1 cellular context compared by ENCODE assay signal in the genomic region with DNA sequence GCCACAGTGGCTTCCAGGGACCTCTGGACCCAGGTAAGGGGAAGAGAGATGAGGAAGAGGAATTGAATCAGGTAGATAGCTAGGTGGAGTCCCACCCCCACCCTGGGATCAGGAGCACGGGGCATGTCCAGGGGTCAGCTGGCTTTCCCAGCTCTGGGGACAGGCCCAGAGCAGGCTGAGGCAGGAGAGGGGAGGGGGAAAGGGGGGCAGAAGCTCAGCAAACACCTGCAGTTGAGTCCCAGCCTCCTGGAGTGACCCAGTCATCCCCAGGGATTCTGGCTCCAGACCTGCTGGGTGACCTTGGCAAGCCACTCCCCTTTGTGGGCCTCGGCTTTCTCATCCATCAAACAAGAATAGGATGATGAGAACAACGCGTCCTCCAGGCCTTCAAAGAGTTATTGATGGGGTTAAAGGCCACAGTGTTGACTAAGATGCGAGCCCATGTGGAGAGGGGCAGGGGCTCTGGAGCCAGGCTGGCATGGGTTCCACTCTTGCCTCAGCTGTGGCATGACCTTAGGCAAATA.
TF ChIP-seq lines count a peak whose summit lies in the region.

No MANE protein-coding gene starts in this region.

TF ChIP-seq in HepG2, 621 proteins besides CTCF, POLR2A, EP300 and RAD21 (continued from another document and continues in another):
- TF ChIP-seq, protein P1, sequence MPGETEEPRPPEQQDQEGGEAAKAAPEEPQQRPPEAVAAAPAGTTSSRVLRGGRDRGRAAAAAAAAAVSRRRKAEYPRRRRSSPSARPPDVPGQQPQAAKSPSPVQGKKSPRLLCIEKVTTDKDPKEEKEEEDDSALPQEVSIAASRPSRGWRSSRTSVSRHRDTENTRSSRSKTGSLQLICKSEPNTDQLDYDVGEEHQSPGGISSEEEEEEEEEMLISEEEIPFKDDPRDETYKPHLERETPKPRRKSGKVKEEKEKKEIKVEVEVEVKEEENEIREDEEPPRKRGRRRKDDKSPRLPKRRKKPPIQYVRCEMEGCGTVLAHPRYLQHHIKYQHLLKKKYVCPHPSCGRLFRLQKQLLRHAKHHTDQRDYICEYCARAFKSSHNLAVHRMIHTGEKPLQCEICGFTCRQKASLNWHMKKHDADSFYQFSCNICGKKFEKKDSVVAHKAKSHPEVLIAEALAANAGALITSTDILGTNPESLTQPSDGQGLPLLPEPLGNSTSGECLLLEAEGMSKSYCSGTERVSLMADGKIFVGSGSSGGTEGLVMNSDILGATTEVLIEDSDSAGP (CRISPR knock-in tag; IDR thresholded peaks at IDR 0.05; ENCODE audit: borderline replicate concordance): peak; percentile 37; the same call in 1 of the 2 replicates
- TF ChIP-seq PCBP2 (optimal IDR thresholded peaks at IDR 0.05; ENCODE audit: low read depth, low read length, poor library complexity, severe bottlenecking): no peak
- TF ChIP-seq, protein P2, sequence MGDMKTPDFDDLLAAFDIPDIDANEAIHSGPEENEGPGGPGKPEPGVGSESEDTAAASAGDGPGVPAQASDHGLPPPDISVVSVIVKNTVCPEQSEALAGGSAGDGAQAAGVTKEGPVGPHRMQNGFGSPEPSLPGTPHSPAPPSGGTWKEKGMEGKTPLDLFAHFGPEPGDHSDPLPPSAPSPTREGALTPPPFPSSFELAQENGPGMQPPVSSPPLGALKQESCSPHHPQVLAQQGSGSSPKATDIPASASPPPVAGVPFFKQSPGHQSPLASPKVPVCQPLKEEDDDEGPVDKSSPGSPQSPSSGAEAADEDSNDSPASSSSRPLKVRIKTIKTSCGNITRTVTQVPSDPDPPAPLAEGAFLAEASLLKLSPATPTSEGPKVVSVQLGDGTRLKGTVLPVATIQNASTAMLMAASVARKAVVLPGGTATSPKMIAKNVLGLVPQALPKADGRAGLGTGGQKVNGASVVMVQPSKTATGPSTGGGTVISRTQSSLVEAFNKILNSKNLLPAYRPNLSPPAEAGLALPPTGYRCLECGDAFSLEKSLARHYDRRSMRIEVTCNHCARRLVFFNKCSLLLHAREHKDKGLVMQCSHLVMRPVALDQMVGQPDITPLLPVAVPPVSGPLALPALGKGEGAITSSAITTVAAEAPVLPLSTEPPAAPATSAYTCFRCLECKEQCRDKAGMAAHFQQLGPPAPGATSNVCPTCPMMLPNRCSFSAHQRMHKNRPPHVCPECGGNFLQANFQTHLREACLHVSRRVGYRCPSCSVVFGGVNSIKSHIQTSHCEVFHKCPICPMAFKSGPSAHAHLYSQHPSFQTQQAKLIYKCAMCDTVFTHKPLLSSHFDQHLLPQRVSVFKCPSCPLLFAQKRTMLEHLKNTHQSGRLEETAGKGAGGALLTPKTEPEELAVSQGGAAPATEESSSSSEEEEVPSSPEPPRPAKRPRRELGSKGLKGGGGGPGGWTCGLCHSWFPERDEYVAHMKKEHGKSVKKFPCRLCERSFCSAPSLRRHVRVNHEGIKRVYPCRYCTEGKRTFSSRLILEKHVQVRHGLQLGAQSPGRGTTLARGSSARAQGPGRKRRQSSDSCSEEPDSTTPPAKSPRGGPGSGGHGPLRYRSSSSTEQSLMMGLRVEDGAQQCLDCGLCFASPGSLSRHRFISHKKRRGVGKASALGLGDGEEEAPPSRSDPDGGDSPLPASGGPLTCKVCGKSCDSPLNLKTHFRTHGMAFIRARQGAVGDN (CRISPR knock-in tag; IDR thresholded peaks at IDR 0.05): peak; percentile 52
- TF ChIP-seq SP1 (IDR thresholded peaks at IDR 0.05): no peak
- 0 out of 2 replicates have a peak, but pooled peaks have one; percentile 34 for TF ChIP-seq SP1 (CRISPR knock-in tag; IDR thresholded peaks at IDR 0.05)
- no peak; the same call in 1 of the 2 replicates for TF ChIP-seq YEATS2 (CRISPR knock-in tag; IDR thresholded peaks at IDR 0.05; ENCODE audit: borderline replicate concordance)
- no peak for TF ChIP-seq IRX3 (CRISPR knock-in tag; IDR thresholded peaks at IDR 0.05; ENCODE audit: borderline replicate concordance, low read depth)
- TF ChIP-seq HNRNPLL (IDR thresholded peaks at IDR 0.05; ENCODE audit: low read depth, low read length, poor library complexity, severe bottlenecking): no peak
- no peak for TF ChIP-seq NFE2 (CRISPR knock-in tag; IDR thresholded peaks at IDR 0.05)
- TF ChIP-seq, protein P3, sequence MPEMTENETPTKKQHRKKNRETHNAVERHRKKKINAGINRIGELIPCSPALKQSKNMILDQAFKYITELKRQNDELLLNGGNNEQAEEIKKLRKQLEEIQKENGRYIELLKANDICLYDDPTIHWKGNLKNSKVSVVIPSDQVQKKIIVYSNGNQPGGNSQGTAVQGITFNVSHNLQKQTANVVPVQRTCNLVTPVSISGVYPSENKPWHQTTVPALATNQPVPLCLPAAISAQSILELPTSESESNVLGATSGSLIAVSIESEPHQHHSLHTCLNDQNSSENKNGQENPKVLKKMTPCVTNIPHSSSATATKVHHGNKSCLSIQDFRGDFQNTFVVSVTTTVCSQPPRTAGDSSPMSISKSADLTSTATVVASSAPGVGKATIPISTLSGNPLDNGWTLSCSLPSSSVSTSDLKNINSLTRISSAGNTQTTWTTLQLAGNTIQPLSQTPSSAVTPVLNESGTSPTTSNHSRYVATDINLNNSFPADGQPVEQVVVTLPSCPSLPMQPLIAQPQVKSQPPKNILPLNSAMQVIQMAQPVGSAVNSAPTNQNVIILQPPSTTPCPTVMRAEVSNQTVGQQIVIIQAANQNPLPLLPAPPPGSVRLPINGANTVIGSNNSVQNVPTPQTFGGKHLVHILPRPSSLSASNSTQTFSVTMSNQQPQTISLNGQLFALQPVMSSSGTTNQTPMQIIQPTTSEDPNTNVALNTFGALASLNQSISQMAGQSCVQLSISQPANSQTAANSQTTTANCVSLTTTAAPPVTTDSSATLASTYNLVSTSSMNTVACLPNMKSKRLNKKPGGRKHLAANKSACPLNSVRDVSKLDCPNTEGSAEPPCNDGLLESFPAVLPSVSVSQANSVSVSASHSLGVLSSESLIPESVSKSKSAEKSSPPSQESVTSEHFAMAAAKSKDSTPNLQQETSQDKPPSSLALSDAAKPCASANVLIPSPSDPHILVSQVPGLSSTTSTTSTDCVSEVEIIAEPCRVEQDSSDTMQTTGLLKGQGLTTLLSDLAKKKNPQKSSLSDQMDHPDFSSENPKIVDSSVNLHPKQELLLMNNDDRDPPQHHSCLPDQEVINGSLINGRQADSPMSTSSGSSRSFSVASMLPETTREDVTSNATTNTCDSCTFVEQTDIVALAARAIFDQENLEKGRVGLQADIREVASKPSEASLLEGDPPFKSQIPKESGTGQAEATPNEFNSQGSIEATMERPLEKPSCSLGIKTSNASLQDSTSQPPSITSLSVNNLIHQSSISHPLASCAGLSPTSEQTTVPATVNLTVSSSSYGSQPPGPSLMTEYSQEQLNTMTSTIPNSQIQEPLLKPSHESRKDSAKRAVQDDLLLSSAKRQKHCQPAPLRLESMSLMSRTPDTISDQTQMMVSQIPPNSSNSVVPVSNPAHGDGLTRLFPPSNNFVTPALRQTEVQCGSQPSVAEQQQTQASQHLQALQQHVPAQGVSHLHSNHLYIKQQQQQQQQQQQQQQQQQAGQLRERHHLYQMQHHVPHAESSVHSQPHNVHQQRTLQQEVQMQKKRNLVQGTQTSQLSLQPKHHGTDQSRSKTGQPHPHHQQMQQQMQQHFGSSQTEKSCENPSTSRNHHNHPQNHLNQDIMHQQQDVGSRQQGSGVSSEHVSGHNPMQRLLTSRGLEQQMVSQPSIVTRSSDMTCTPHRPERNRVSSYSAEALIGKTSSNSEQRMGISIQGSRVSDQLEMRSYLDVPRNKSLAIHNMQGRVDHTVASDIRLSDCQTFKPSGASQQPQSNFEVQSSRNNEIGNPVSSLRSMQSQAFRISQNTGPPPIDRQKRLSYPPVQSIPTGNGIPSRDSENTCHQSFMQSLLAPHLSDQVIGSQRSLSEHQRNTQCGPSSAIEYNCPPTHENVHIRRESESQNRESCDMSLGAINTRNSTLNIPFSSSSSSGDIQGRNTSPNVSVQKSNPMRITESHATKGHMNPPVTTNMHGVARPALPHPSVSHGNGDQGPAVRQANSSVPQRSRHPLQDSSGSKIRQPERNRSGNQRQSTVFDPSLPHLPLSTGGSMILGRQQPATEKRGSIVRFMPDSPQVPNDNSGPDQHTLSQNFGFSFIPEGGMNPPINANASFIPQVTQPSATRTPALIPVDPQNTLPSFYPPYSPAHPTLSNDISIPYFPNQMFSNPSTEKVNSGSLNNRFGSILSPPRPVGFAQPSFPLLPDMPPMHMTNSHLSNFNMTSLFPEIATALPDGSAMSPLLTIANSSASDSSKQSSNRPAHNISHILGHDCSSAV (CRISPR knock-in tag; IDR thresholded peaks at IDR 0.05; ENCODE audit: borderline replicate concordance): no peak
- peak; percentile 64; the same call in 1 of the 2 replicates for TF ChIP-seq SOX13 (IDR thresholded peaks at IDR 0.05)
- peak in 1 of 2 experiments; percentile 94; a peak in 2 of 4 replicates for TF ChIP-seq SOX13 (CRISPR knock-in tag; conservative IDR thresholded peaks at IDR 0.05 in 1 of 2, IDR thresholded peaks at IDR 0.05 in 1 of 2)
- no peak for TF ChIP-seq ZNF230 (CRISPR knock-in tag; IDR thresholded peaks at IDR 0.05)
- TF ChIP-seq ARNTL (CRISPR knock-in tag; IDR thresholded peaks at IDR 0.05): peak; percentile 57
- TF ChIP-seq GATAD2A (CRISPR knock-in tag; IDR thresholded peaks at IDR 0.05): peak; percentile 89
- peak; percentile 90 for TF ChIP-seq NR2F6 (IDR thresholded peaks at IDR 0.05)
- TF ChIP-seq NR2F6 (CRISPR knock-in tag; IDR thresholded peaks at IDR 0.05): peak; percentile 87
- TF ChIP-seq, protein P4, sequence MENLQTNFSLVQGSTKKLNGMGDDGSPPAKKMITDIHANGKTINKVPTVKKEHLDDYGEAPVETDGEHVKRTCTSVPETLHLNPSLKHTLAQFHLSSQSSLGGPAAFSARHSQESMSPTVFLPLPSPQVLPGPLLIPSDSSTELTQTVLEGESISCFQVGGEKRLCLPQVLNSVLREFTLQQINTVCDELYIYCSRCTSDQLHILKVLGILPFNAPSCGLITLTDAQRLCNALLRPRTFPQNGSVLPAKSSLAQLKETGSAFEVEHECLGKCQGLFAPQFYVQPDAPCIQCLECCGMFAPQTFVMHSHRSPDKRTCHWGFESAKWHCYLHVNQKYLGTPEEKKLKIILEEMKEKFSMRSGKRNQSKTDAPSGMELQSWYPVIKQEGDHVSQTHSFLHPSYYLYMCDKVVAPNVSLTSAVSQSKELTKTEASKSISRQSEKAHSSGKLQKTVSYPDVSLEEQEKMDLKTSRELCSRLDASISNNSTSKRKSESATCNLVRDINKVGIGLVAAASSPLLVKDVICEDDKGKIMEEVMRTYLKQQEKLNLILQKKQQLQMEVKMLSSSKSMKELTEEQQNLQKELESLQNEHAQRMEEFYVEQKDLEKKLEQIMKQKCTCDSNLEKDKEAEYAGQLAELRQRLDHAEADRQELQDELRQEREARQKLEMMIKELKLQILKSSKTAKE (CRISPR knock-in tag; IDR thresholded peaks at IDR 0.05; ENCODE audit: borderline replicate concordance): peak; percentile 54; the same call in 1 of the 2 replicates
- TF ChIP-seq, protein P5, sequence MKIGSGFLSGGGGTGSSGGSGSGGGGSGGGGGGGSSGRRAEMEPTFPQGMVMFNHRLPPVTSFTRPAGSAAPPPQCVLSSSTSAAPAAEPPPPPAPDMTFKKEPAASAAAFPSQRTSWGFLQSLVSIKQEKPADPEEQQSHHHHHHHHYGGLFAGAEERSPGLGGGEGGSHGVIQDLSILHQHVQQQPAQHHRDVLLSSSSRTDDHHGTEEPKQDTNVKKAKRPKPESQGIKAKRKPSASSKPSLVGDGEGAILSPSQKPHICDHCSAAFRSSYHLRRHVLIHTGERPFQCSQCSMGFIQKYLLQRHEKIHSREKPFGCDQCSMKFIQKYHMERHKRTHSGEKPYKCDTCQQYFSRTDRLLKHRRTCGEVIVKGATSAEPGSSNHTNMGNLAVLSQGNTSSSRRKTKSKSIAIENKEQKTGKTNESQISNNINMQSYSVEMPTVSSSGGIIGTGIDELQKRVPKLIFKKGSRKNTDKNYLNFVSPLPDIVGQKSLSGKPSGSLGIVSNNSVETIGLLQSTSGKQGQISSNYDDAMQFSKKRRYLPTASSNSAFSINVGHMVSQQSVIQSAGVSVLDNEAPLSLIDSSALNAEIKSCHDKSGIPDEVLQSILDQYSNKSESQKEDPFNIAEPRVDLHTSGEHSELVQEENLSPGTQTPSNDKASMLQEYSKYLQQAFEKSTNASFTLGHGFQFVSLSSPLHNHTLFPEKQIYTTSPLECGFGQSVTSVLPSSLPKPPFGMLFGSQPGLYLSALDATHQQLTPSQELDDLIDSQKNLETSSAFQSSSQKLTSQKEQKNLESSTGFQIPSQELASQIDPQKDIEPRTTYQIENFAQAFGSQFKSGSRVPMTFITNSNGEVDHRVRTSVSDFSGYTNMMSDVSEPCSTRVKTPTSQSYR (CRISPR knock-in tag; IDR thresholded peaks at IDR 0.05; ENCODE audit: borderline replicate concordance): 0 out of 2 replicates have a peak, but pooled peaks have one; percentile 7
- TF ChIP-seq ZMYM2 (CRISPR knock-in tag; IDR thresholded peaks at IDR 0.05): no peak
- TF ChIP-seq FOXP1 (IDR thresholded peaks at IDR 0.05): no peak
- peak; percentile 78 for TF ChIP-seq FOXP1 (CRISPR knock-in tag; IDR thresholded peaks at IDR 0.05)
- TF ChIP-seq HNF4A (CRISPR knock-in tag; IDR thresholded peaks at IDR 0.05): peak; percentile 78
- TF ChIP-seq NONO (IDR thresholded peaks at IDR 0.05): no peak
- peak; percentile 16; the same call in 1 of the 2 replicates for TF ChIP-seq NONO (CRISPR knock-in tag; conservative IDR thresholded peaks at IDR 0.05)
- TF ChIP-seq ZNF737 (CRISPR knock-in tag; IDR thresholded peaks at IDR 0.05; ENCODE audit: borderline replicate concordance): no peak
- peak; percentile 79 for TF ChIP-seq RARA (CRISPR knock-in tag; IDR thresholded peaks at IDR 0.05)
- peak; percentile 47 for TF ChIP-seq TARDBP (CRISPR knock-in tag; IDR thresholded peaks at IDR 0.05)
- 0 out of 2 replicates have a peak, but pooled peaks have one; percentile 20 for TF ChIP-seq ZNF792 (CRISPR knock-in tag; IDR thresholded peaks at IDR 0.05)
- no peak for TF ChIP-seq ZBTB1 (CRISPR knock-in tag; IDR thresholded peaks at IDR 0.05; ENCODE audit: borderline replicate concordance)
- 0 out of 2 replicates have a peak, but pooled peaks have one; percentile 32 for TF ChIP-seq ZNF616 (CRISPR knock-in tag; IDR thresholded peaks at IDR 0.05; ENCODE audit: low read depth)
- no peak for TF ChIP-seq TMF1 (CRISPR knock-in tag; IDR thresholded peaks at IDR 0.05; ENCODE audit: low read depth)
- no peak for TF ChIP-seq ZSCAN30 (CRISPR knock-in tag; IDR thresholded peaks at IDR 0.05)
- no peak for TF ChIP-seq RBAK (CRISPR knock-in tag; IDR thresholded peaks at IDR 0.05)
- peak; percentile 38; the same call in 1 of the 2 replicates for TF ChIP-seq SP5 (CRISPR knock-in tag; IDR thresholded peaks at IDR 0.05; ENCODE audit: borderline replicate concordance, low read depth)
- TF ChIP-seq, protein P6, sequence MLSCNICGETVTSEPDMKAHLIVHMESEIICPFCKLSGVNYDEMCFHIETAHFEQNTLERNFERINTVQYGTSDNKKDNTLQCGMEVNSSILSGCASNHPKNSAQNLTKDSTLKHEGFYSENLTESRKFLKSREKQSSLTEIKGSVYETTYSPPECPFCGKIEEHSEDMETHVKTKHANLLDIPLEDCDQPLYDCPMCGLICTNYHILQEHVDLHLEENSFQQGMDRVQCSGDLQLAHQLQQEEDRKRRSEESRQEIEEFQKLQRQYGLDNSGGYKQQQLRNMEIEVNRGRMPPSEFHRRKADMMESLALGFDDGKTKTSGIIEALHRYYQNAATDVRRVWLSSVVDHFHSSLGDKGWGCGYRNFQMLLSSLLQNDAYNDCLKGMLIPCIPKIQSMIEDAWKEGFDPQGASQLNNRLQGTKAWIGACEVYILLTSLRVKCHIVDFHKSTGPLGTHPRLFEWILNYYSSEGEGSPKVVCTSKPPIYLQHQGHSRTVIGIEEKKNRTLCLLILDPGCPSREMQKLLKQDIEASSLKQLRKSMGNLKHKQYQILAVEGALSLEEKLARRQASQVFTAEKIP (CRISPR knock-in tag; IDR thresholded peaks at IDR 0.05; ENCODE audit: borderline replicate concordance): no peak
